Comparison of ENCODE assay signal across 1 cellular context in the genomic region with DNA sequence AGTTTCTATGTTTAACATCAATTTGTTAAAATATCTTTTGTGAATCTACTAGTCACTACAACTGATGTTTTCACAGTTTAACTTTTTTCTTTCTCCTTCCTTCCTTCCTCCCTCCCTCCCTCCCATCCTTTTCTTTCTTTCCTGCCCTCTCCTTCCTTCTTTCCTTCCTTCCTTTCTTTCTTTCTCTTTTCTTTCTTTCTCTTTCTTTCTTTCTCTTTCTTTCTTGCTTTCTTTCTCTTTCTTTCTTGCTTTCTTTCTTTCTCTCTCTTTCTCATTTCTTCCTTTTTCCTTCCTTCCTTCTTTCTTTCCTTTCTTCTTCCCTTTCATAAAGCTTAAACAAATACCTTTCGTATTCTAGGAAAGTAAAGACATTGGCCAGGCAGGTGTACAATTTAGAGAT.
TF ChIP-seq lines count a peak whose summit lies in the region.

No MANE protein-coding gene starts in this region.

TF ChIP-seq in HCT116, 20 proteins besides CTCF, POLR2A, EP300 and RAD21 (continued from another document):
- TF ChIP-seq REST (IDR thresholded peaks at IDR 0.05; ENCODE audit: low read depth) = no peak
- TF ChIP-seq SIN3A (IDR thresholded peaks at IDR 0.05; ENCODE audit: low read depth) = no peak
- TF ChIP-seq JUND (IDR thresholded peaks at IDR 0.05) = no peak
- no peak for TF ChIP-seq YY1 (IDR thresholded peaks at IDR 0.05; ENCODE audit: extremely low read depth, insufficient replicate concordance, low read depth, low read length)
- no peak for TF ChIP-seq FOSL1 (IDR thresholded peaks at IDR 0.05; ENCODE audit: low read depth)
- TF ChIP-seq, protein P1, sequence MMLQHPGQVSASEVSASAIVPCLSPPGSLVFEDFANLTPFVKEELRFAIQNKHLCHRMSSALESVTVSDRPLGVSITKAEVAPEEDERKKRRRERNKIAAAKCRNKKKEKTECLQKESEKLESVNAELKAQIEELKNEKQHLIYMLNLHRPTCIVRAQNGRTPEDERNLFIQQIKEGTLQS (IDR thresholded peaks at IDR 0.05) = no peak
- TF ChIP-seq ZFX (IDR thresholded peaks at IDR 0.05) = no peak
- no peak for TF ChIP-seq MAX (IDR thresholded peaks at IDR 0.05)
- no peak for TF ChIP-seq ZBTB33 (IDR thresholded peaks at IDR 0.05; ENCODE audit: extremely low read depth, insufficient replicate concordance, low read length)
